ENCODE assay signal across 8 cellular contexts in genomic region chr7:134891262-134892001, GRCh38.
DNase-seq lines count a peak whose midpoint lies in the region; ATAC-seq and TF ChIP-seq lines count a peak whose summit lies in the region.

No MANE protein-coding gene starts in this region.

- TF ChIP-seq CTCF in RWPE1 (conservative IDR thresholded peaks at IDR 0.05; ENCODE audit: low read depth) (no peak), endothelial cell (IDR thresholded peaks at IDR 0.05; ENCODE audit: unreplicated experiment) (no peak), lower lobe of right lung (IDR thresholded peaks at IDR 0.05) (no peak)

- POLR2A ChIA-PET in RWPE1 (lab: Yijun Ruan, JAX; ENCODE audit: low non-redundant PET): no interaction called here

- H3K9me3 ChIP-seq in lower lobe of right lung (peaks cover 9% of the 10 kb centered on the region), thymus (ENCODE audit: control insufficient read depth) (peaks cover 2% of the 10 kb centered on the region)

- peak overlapping the region; percentile 52 for H3K4me3 ChIP-seq in lower lobe of right lung
- peak overlapping the region; percentile 16 for H3K4me3 ChIP-seq in thymus (ENCODE audit: low read length)

- H3K4me1 Mint-ChIP-seq in endothelial cell (ENCODE audit: unreplicated experiment): peaks cover 36% of the 10 kb centered on the region

- CTCF ChIA-PET in RWPE1 (lab: Yijun Ruan, JAX): no interaction called here

- DNase-seq in NCI-H2196 (lab: John Stamatoyannopoulos, UW; ENCODE audit: unreplicated experiment): peak; percentile 9
- no peak for DNase-seq in NCI-H2196 treated with DMSO at 0.1 percent for 48 hours (lab: John Stamatoyannopoulos, UW; ENCODE audit: unreplicated experiment)
- peak; percentile 81 for DNase-seq in RWPE1 (ENCODE audit: low spot score)
- DNase-seq in endothelial cell (ENCODE audit: low spot score): peak; percentile 64
- peak; percentile 53 for DNase-seq in lower lobe of right lung
- no peak for DNase-seq in NCI-H1694 treated with DMSO at 0.1 percent for 48 hours (lab: John Stamatoyannopoulos, UW)

- intact Hi-C loops in lower lobe of right lung (cut with DNase I): no loop called here

- H3K27me3 ChIP-seq in lower lobe of right lung (ENCODE audit: low read depth) (peaks cover 5% of the 10 kb centered on the region), thymus (ENCODE audit: control insufficient read depth, insufficient read depth) (no peaks in the 10 kb centered on the region)

- ATAC-seq in lower lobe of right lung (peak; percentile 80 to 86), HG02852 (IDR thresholded peaks at IDR 0.05; ENCODE audit: unreplicated experiment) (no peak)

- H3K4me3 Mint-ChIP-seq in endothelial cell (ENCODE audit: unreplicated experiment): peak overlapping the region; percentile 87

- H3K27ac ChIP-seq in RWPE1: peak overlapping the region; percentile 81
- H3K27ac ChIP-seq in lower lobe of right lung: peak overlapping the region; percentile 72
- H3K27ac ChIP-seq in thymus (ENCODE audit: low read depth): peak overlapping the region; percentile 56

- H3K36me3 ChIP-seq in lower lobe of right lung (no peaks in the 10 kb centered on the region), thymus (ENCODE audit: control insufficient read depth, insufficient read depth) (no peaks in the 10 kb centered on the region)

- WGBS in thymus: 17% methylated on average over 27 of the region's 27 CpGs

- no peaks in the 10 kb centered on the region for H3K27me3 Mint-ChIP-seq in endothelial cell (ENCODE audit: unreplicated experiment)

- peaks cover 35% of the 10 kb centered on the region for H3K36me3 Mint-ChIP-seq in endothelial cell (ENCODE audit: low read depth, unreplicated experiment)

- peak overlapping the region; percentile 85 for H3K27ac Mint-ChIP-seq in endothelial cell (ENCODE audit: unreplicated experiment)

- no peaks in the 10 kb centered on the region for H3K9me3 Mint-ChIP-seq in endothelial cell (ENCODE audit: unreplicated experiment)

- peaks cover 27% of the 10 kb centered on the region for H3K4me1 ChIP-seq in lower lobe of right lung
- no peaks in the 10 kb centered on the region for H3K4me1 ChIP-seq in thymus (ENCODE audit: control insufficient read depth, insufficient read depth, low read length)

Comparison
In these comparisons a context has a peak if more than half of its experiments do, and no peak if none do; other contexts are left out.
1. DNase-seq: peak in NCI-H2196 (single experiment), RWPE1 (single experiment), endothelial cell (single experiment) and lower lobe of right lung (single experiment); none in NCI-H2196 treated with DMSO at 0.1 percent for 48 hours (single experiment) and NCI-H1694 treated with DMSO at 0.1 percent for 48 hours (single experiment).
2. Peak in every context shown above with its lines, with median percentiles within 50 percentile points of each other: H3K27ac ChIP-seq.